ENCODE assay signal across 1 cellular context in genomic region chr13:104301216-104301975, GRCh38.
TF ChIP-seq lines count a peak whose summit lies in the region.

No MANE protein-coding gene starts in this region.

TF ChIP-seq in WTC11, 78 proteins besides CTCF, POLR2A, EP300 and RAD21 (continued from another document):
- TF ChIP-seq ARID4B (CRISPR knock-in tag; IDR thresholded peaks at IDR 0.05; ENCODE audit: borderline replicate concordance), result no peak
- no peak for TF ChIP-seq CREM (CRISPR knock-in tag; IDR thresholded peaks at IDR 0.05)
- TF ChIP-seq CREB1 (CRISPR knock-in tag; IDR thresholded peaks at IDR 0.05), result no peak
